ENCODE assay signal across 8 cellular contexts in genomic region chr12:54220092-54220557, GRCh38. TPM values are rescaled to one million over a fixed set of nuclear protein-coding genes. Genes with fewer than 3 reads are reported as not detected.
DNase-seq lines count a peak whose midpoint lies in the region; ATAC-seq and TF ChIP-seq lines count a peak whose summit lies in the region.

No MANE protein-coding gene starts in this region.

- no peak overlapping the region for H3K4me3 ChIP-seq in upper lobe of right lung

- intact Hi-C loops in upper lobe of right lung (cut with DNase I): loop anchor here (10.0 kb wide), 1 partner anchor 145 kb away; the partner anchor contains the start of gene GPR84

- H3K4me1 ChIP-seq in upper lobe of right lung: peaks cover 24% of the 10 kb centered on the region

- H3K27me3 ChIP-seq in upper lobe of right lung: peaks cover 18% of the 10 kb centered on the region

- DNase-seq in ELR (ENCODE audit: low read depth) (peak; percentile 78), HuH-7.5 (ENCODE audit: low spot score) (peak; percentile 79), OCI-M1 (lab: John Stamatoyannopoulos, UW) (peak; percentile 87), fibroblast of gingiva (ENCODE audit: low read depth) (peak; percentile 52), neural crest cell (ENCODE audit: low read depth, low spot score) (peak; percentile 76), upper lobe of right lung (peak; percentile 61)
- DNase-seq in activated T-cell treated with anti-CD3 and anti-CD28 coated beads, Interleukin-2, amount 50 U/mL, for 1 hour: peak; percentile 69

- no peak overlapping the region for H3K27ac ChIP-seq in upper lobe of right lung

- H3K9me3 ChIP-seq in upper lobe of right lung: no peaks in the 10 kb centered on the region

- TF ChIP-seq CTCF in neural crest cell (conservative IDR thresholded peaks at IDR 0.05) (peak; percentile 82), upper lobe of right lung (IDR thresholded peaks at IDR 0.05) (peak; percentile 70)

- H3K36me3 ChIP-seq in upper lobe of right lung: no peaks in the 10 kb centered on the region

- H3K27me3 Mint-ChIP-seq in neural crest cell (ENCODE audit: low read depth): peaks cover 33% of the 10 kb centered on the region

- no peaks in the 10 kb centered on the region for H3K36me3 Mint-ChIP-seq in neural crest cell (ENCODE audit: low read depth)

- peak overlapping the region; percentile 60 for H3K4me3 Mint-ChIP-seq in neural crest cell

- peaks cover 30% of the 10 kb centered on the region for H3K4me1 Mint-ChIP-seq in neural crest cell

- no peaks in the 10 kb centered on the region for H3K9me3 Mint-ChIP-seq in neural crest cell

- ATAC-seq in upper lobe of right lung (peak; percentile 76), GM21515 (IDR thresholded peaks at IDR 0.05; ENCODE audit: unreplicated experiment) (no peak)

- peak overlapping the region; percentile 21 for H3K27ac Mint-ChIP-seq in neural crest cell (ENCODE audit: unreplicated experiment)

RNA-seq across cellular contexts. Expression of gene SMUG1, which starts 31.3 kb away (rescaled TPM):
- total RNA-seq in neural crest cell: 36.9 and 38.6 TPM in 2 replicates
- total RNA-seq in upper lobe of right lung: 22.7 TPM

RNA-seq across cellular contexts. Expression of gene CBX5, which starts 59.8 kb away (rescaled TPM):
- total RNA-seq in neural crest cell (369 and 401 TPM in 2 replicates), upper lobe of right lung (52.3 TPM)
